1 cellular context compared by ENCODE assay signal in genomic region chr10:112224933-112225529, GRCh38.
TF ChIP-seq lines count a peak whose summit lies in the region.

No MANE protein-coding gene starts in this region.

TF ChIP-seq in HepG2, 621 proteins besides CTCF, POLR2A, EP300 and RAD21 (continued from another document):
- no peak for TF ChIP-seq ZNF609 (CRISPR knock-in tag; IDR thresholded peaks at IDR 0.05; ENCODE audit: borderline replicate concordance)
- TF ChIP-seq ZNF232 (CRISPR knock-in tag; IDR thresholded peaks at IDR 0.05; ENCODE audit: borderline replicate concordance) = no peak
- TF ChIP-seq DNMT1 (CRISPR knock-in tag; IDR thresholded peaks at IDR 0.05) = no peak
- peak; percentile 79 for TF ChIP-seq ZNF687 (CRISPR knock-in tag; IDR thresholded peaks at IDR 0.05)
- 0 out of 2 replicates have a peak, but pooled peaks have one; percentile 16 for TF ChIP-seq NKX3-1 (CRISPR knock-in tag; IDR thresholded peaks at IDR 0.05)
- 0 out of 2 replicates have a peak, but pooled peaks have one; percentile 55 for TF ChIP-seq ARNT2 (CRISPR knock-in tag; IDR thresholded peaks at IDR 0.05; ENCODE audit: low read depth)
- no peak for TF ChIP-seq DNMT3B (CRISPR knock-in tag; conservative IDR thresholded peaks at IDR 0.05)
- TF ChIP-seq ISX (CRISPR knock-in tag; conservative IDR thresholded peaks at IDR 0.05) = no peak
- TF ChIP-seq ZSCAN5A (CRISPR knock-in tag; IDR thresholded peaks at IDR 0.05; ENCODE audit: borderline replicate concordance) = no peak
- TF ChIP-seq HBP1 (CRISPR knock-in tag; IDR thresholded peaks at IDR 0.05; ENCODE audit: low read depth) = no peak
- no peak for TF ChIP-seq ZNF775 (CRISPR knock-in tag; IDR thresholded peaks at IDR 0.05; ENCODE audit: borderline replicate concordance)
- 0 out of 2 replicates have a peak, but pooled peaks have one; percentile 1 for TF ChIP-seq DMAP1 (CRISPR knock-in tag; IDR thresholded peaks at IDR 0.05)
- TF ChIP-seq DDIT3 (CRISPR knock-in tag; IDR thresholded peaks at IDR 0.05) = no peak
- TF ChIP-seq SNAI1 (CRISPR knock-in tag; IDR thresholded peaks at IDR 0.05; ENCODE audit: borderline replicate concordance) = 0 out of 2 replicates have a peak, but pooled peaks have one; percentile 19
- TF ChIP-seq HIVEP1 (CRISPR knock-in tag; IDR thresholded peaks at IDR 0.05) = 0 out of 2 replicates have a peak, but pooled peaks have one; percentile 46
- no peak for TF ChIP-seq NFRKB (IDR thresholded peaks at IDR 0.05)
- TF ChIP-seq FOXK1 (CRISPR knock-in tag; IDR thresholded peaks at IDR 0.05; ENCODE audit: borderline replicate concordance, low read depth) = no peak
- TF ChIP-seq THAP8 (CRISPR knock-in tag; IDR thresholded peaks at IDR 0.05; ENCODE audit: borderline replicate concordance) = no peak
- no peak for TF ChIP-seq FOXC1 (CRISPR knock-in tag; IDR thresholded peaks at IDR 0.05; ENCODE audit: borderline replicate concordance)
- no peak for TF ChIP-seq ZNF441 (CRISPR knock-in tag; IDR thresholded peaks at IDR 0.05; ENCODE audit: borderline replicate concordance)
- no peak for TF ChIP-seq FOXJ3 (CRISPR knock-in tag; IDR thresholded peaks at IDR 0.05; ENCODE audit: borderline replicate concordance)
- TF ChIP-seq ONECUT2 (CRISPR knock-in tag; IDR thresholded peaks at IDR 0.05) = no peak
- no peak; the same call in 1 of the 2 replicates for TF ChIP-seq ZFY (CRISPR knock-in tag; IDR thresholded peaks at IDR 0.05)
- TF ChIP-seq SRSF1 (optimal IDR thresholded peaks at IDR 0.05; ENCODE audit: low read depth, low read length) = no peak
- no peak for TF ChIP-seq CBX2 (IDR thresholded peaks at IDR 0.05; ENCODE audit: low read depth, low read length)
- TF ChIP-seq CBX2 (CRISPR knock-in tag; IDR thresholded peaks at IDR 0.05; ENCODE audit: low read depth) = no peak
- TF ChIP-seq FOXA3 (CRISPR knock-in tag; IDR thresholded peaks at IDR 0.05) = no peak
- TF ChIP-seq PHF8 (CRISPR knock-in tag; IDR thresholded peaks at IDR 0.05) = 0 out of 2 replicates have a peak, but pooled peaks have one; percentile 33
- TF ChIP-seq HNRNPL (IDR thresholded peaks at IDR 0.05; ENCODE audit: low read depth, low read length) = no peak
- 0 out of 2 replicates have a peak, but pooled peaks have one; percentile 28 for TF ChIP-seq ZNF225 (CRISPR knock-in tag; IDR thresholded peaks at IDR 0.05)
- no peak for TF ChIP-seq DR1 (CRISPR knock-in tag; IDR thresholded peaks at IDR 0.05)
- TF ChIP-seq ZNF33A (CRISPR knock-in tag; IDR thresholded peaks at IDR 0.05; ENCODE audit: borderline replicate concordance) = no peak
- no peak for TF ChIP-seq ZNF10 (CRISPR knock-in tag; IDR thresholded peaks at IDR 0.05; ENCODE audit: borderline replicate concordance, low read depth)
- no peak for TF ChIP-seq ZNF766 (CRISPR knock-in tag; IDR thresholded peaks at IDR 0.05; ENCODE audit: borderline replicate concordance)
- TF ChIP-seq USF2 (IDR thresholded peaks at IDR 0.05; ENCODE audit: low read depth, low read length) = no peak
- TF ChIP-seq USF2 (CRISPR knock-in tag; IDR thresholded peaks at IDR 0.05; ENCODE audit: borderline replicate concordance) = no peak
- 0 out of 2 replicates have a peak, but pooled peaks have one; percentile 15 for TF ChIP-seq KDM5B (CRISPR knock-in tag; IDR thresholded peaks at IDR 0.05; ENCODE audit: borderline replicate concordance)
- no peak for TF ChIP-seq ZFP36L1 (CRISPR knock-in tag; IDR thresholded peaks at IDR 0.05)
- TF ChIP-seq SAFB2 (CRISPR knock-in tag; IDR thresholded peaks at IDR 0.05; ENCODE audit: borderline replicate concordance, low read depth) = no peak
